ENCODE assay signal across 9 cellular contexts in genomic region chr10:110083884-110084283, GRCh38.
DNase-seq lines count a peak whose midpoint lies in the region; ATAC-seq and TF ChIP-seq lines count a peak whose summit lies in the region.
"Had no signal": no experiment of that assay in that cellular context is flagged by ENCODE, and none has a peak within 500 bp of the region (broad histone marks: within the 10 kb centered on the region; RNA-seq: fewer than 3 reads in every experiment).

No MANE protein-coding gene starts in this region.

- TF ChIP-seq CTCF in PC-9 (conservative IDR thresholded peaks at IDR 0.05) (no peak), fibroblast of pulmonary artery (IDR thresholded peaks at IDR 0.05; ENCODE audit: low read length, missing control alignments) (no peak), uterus (IDR thresholded peaks at IDR 0.05) (no peak)

- no peaks in the 10 kb centered on the region for H3K9me3 ChIP-seq in PC-9 (ENCODE audit: insufficient read depth, low read depth)
- no peaks in the 10 kb centered on the region for H3K9me3 ChIP-seq in uterus

- no peaks in the 10 kb centered on the region for H3F3A ChIP-seq in PC-9 (ENCODE audit: insufficient read depth, low read depth)

- peaks cover 87% of the 10 kb centered on the region for H3K4me1 Mint-ChIP-seq in activated naive CD8-positive, alpha-beta T cell (ENCODE audit: low read depth)
- peaks cover 78% of the 10 kb centered on the region for H3K4me1 Mint-ChIP-seq in activated naive CD8-positive, alpha-beta T cell treated with anti-CD3 and anti-CD28 coated beads for 36 hours

- H3K4me3 Mint-ChIP-seq in activated naive CD8-positive, alpha-beta T cell = no peak overlapping the region
- H3K4me3 Mint-ChIP-seq in activated naive CD8-positive, alpha-beta T cell treated with anti-CD3 and anti-CD28 coated beads for 36 hours = no peak overlapping the region

- H2AFZ ChIP-seq in PC-9 = peak overlapping the region; percentile 4; the same call in 1 of the 2 replicates

- no peaks in the 10 kb centered on the region for H4K20me1 ChIP-seq in PC-9 (ENCODE audit: insufficient read depth)

- TF ChIP-seq POLR2A in uterus (IDR thresholded peaks at IDR 0.05) = no peak

- H3K4me1 ChIP-seq in PC-9 (replicated peaks; ENCODE audit: insufficient read depth) = peaks cover 10% of the 10 kb centered on the region
- no peaks in the 10 kb centered on the region for H3K4me1 ChIP-seq in uterus

- H3K27me3 ChIP-seq in PC-9 (ENCODE audit: insufficient read depth, low read depth) = no peaks in the 10 kb centered on the region
- no peaks in the 10 kb centered on the region for H3K27me3 ChIP-seq in uterus

- H3K4me2 ChIP-seq in PC-9 = 0 out of 2 replicates have a peak overlapping the region, but pooled peaks have one; percentile 16

- H3K9me2 ChIP-seq in PC-9 (ENCODE audit: insufficient read depth) = no peaks in the 10 kb centered on the region

- no peaks in the 10 kb centered on the region for H3K79me2 ChIP-seq in PC-9 (ENCODE audit: low read depth)

- no peak overlapping the region for H3K4me3 ChIP-seq in PC-9
- H3K4me3 ChIP-seq in fibroblast of pulmonary artery (replicated peaks; ENCODE audit: low read depth, low read length) = no peak overlapping the region
- H3K4me3 ChIP-seq in uterus = no peak overlapping the region

- H3K27ac ChIP-seq in PC-9 (no peak overlapping the region), substantia nigra (ENCODE audit: low read depth, low read length, poor library complexity, severe bottlenecking) (peak overlapping the region; percentile 43), uterus (no peak overlapping the region)

- POLR2A ChIA-PET in PC-9 (lab: Charles Lee; ENCODE audit: unreplicated experiment) = no interaction called here

- H3K27me3 Mint-ChIP-seq in activated naive CD8-positive, alpha-beta T cell = no peaks in the 10 kb centered on the region
- no peaks in the 10 kb centered on the region for H3K27me3 Mint-ChIP-seq in activated naive CD8-positive, alpha-beta T cell treated with anti-CD3 and anti-CD28 coated beads for 36 hours

- BruUV-seq in PC-9 (replicated peaks; lab: Mats Ljungman, UMichigan) = no TSS peak

- H3K36me3 ChIP-seq in PC-9 (ENCODE audit: low read depth) (no peaks in the 10 kb centered on the region), uterus (no peaks in the 10 kb centered on the region)

- DNase-seq in activated naive CD8-positive, alpha-beta T cell treated with anti-CD3 and anti-CD28 coated beads for 36 hours = no peak
- DNase-seq in PC-9 (no peak), fibroblast of pulmonary artery (ENCODE audit: low read depth) (peak; percentile 62), substantia nigra (lab: John Stamatoyannopoulos, UW) (no peak), head of caudate nucleus (no peak), uterus (no peak)
- DNase-seq: NCI-H1694 treated with DMSO at 0.1 percent for 48 hours had no signal

- peaks cover 18% of the 10 kb centered on the region for H3K36me3 Mint-ChIP-seq in activated naive CD8-positive, alpha-beta T cell
- peaks cover 36% of the 10 kb centered on the region for H3K36me3 Mint-ChIP-seq in activated naive CD8-positive, alpha-beta T cell treated with anti-CD3 and anti-CD28 coated beads for 36 hours

- CTCF ChIA-PET in PC-9 (lab: Charles Lee) = no interaction called here

- no peak for ATAC-seq in GM18858 (IDR thresholded peaks at IDR 0.05; ENCODE audit: unreplicated experiment)

- peak overlapping the region; percentile 73 for H3K27ac Mint-ChIP-seq in activated naive CD8-positive, alpha-beta T cell
- H3K27ac Mint-ChIP-seq in activated naive CD8-positive, alpha-beta T cell treated with anti-CD3 and anti-CD28 coated beads for 36 hours = no peak overlapping the region

- intact Hi-C loops in PC-9 (cut with micrococcal nuclease; ENCODE audit: unreplicated experiment) (no loop called here), head of caudate nucleus (cut with DNase I) (no loop called here), uterus (cut with DNase I; ENCODE audit: low total_unique reads) (no loop called here)

- no peaks in the 10 kb centered on the region for H3K9me3 Mint-ChIP-seq in activated naive CD8-positive, alpha-beta T cell (ENCODE audit: low read depth)
- H3K9me3 Mint-ChIP-seq in activated naive CD8-positive, alpha-beta T cell treated with anti-CD3 and anti-CD28 coated beads for 36 hours = peaks cover 5% of the 10 kb centered on the region
